Comparison of ENCODE assay signal across 29 cellular contexts in genomic region chr10:30500534-30500933, GRCh38.
DNase-seq lines count a peak whose midpoint lies in the region; ATAC-seq and TF ChIP-seq lines count a peak whose summit lies in the region.
"Had no signal": no experiment of that assay in that cellular context is flagged by ENCODE, and none has a peak within 500 bp of the region (broad histone marks: within the 10 kb centered on the region; RNA-seq: fewer than 3 reads in every experiment).

No MANE protein-coding gene starts in this region.

- H3K27me3 Mint-ChIP-seq in activated naive CD4-positive, alpha-beta T cell treated with anti-CD3 and anti-CD28 coated beads for 36 hours (ENCODE audit: low read depth), result no peaks in the 10 kb centered on the region
- peaks cover 5% of the 10 kb centered on the region for H3K27me3 Mint-ChIP-seq in activated T-helper 2 cell treated with anti-CD3 and anti-CD28 coated beads, Interferon-gamma antibody, Interleukin-2, Interleukin-4, amounts not matched to agents 10 μg/mL and 5 μg/mL and 100 μg/mL, durations not matched to agents 14 hours and 24 hours and 36 hours (ENCODE audit: low read depth)
- no peaks in the 10 kb centered on the region for H3K27me3 Mint-ChIP-seq in stimulated activated memory B cell treated with anti-CD40 and anti-IgM and Interleukin-4, amounts not matched to agents 10 μg/mL and 1 μg/mL and 100 μg/mL, for 72 hours

- no peaks in the 10 kb centered on the region for H3K79me2 ChIP-seq in Loucy (ENCODE audit: insufficient read depth, low read length)

- peak overlapping the region; percentile 76 for H3K4me2 ChIP-seq in Loucy (ENCODE audit: low read depth, low read length, poor library complexity, severe bottlenecking)

- peaks cover 22% of the 10 kb centered on the region for H3K4me1 Mint-ChIP-seq in activated naive CD4-positive, alpha-beta T cell treated with anti-CD3 and anti-CD28 coated beads for 36 hours (ENCODE audit: low read depth)
- H3K4me1 Mint-ChIP-seq in activated T-helper 2 cell treated with anti-CD3 and anti-CD28 coated beads, Interferon-gamma antibody, Interleukin-2, Interleukin-4, amounts not matched to agents 10 μg/mL and 5 μg/mL and 100 μg/mL, durations not matched to agents 14 hours and 24 hours and 36 hours (ENCODE audit: low read depth), result peaks cover 75% of the 10 kb centered on the region
- peaks cover 89% of the 10 kb centered on the region for H3K4me1 Mint-ChIP-seq in stimulated activated memory B cell treated with anti-CD40 and anti-IgM and Interleukin-4, amounts not matched to agents 10 μg/mL and 1 μg/mL and 100 μg/mL, for 72 hours
- H3K4me1 Mint-ChIP-seq: mesothelial cell of epicardium had no signal

- TF ChIP-seq POLR2A in adrenal gland (IDR thresholded peaks at IDR 0.05), result no peak

- no peak for ATAC-seq in stimulated activated memory B cell treated with anti-CD40 and anti-IgM and Interleukin-4, amounts not matched to agents 10 μg/mL and 1 μg/mL and 100 μg/mL, for 72 hours
- ATAC-seq: gastroesophageal sphincter, HCT116, left lung had no signal

- H3K36me3 Mint-ChIP-seq in activated naive CD4-positive, alpha-beta T cell treated with anti-CD3 and anti-CD28 coated beads for 36 hours (ENCODE audit: low read depth), result no peaks in the 10 kb centered on the region
- H3K36me3 Mint-ChIP-seq in activated T-helper 2 cell treated with anti-CD3 and anti-CD28 coated beads, Interferon-gamma antibody, Interleukin-2, Interleukin-4, amounts not matched to agents 10 μg/mL and 5 μg/mL and 100 μg/mL, durations not matched to agents 14 hours and 24 hours and 36 hours (ENCODE audit: low read depth), result no peaks in the 10 kb centered on the region
- no peaks in the 10 kb centered on the region for H3K36me3 Mint-ChIP-seq in stimulated activated memory B cell treated with anti-CD40 and anti-IgM and Interleukin-4, amounts not matched to agents 10 μg/mL and 1 μg/mL and 100 μg/mL, for 72 hours
- H3K36me3 Mint-ChIP-seq: mesothelial cell of epicardium had no signal

- no peaks in the 10 kb centered on the region for H4K20me1 ChIP-seq in Loucy (ENCODE audit: insufficient read depth, low read length, poor library complexity, severe bottlenecking)

- H3K9ac ChIP-seq in Loucy (ENCODE audit: low read depth, low read length, poor library complexity, severe bottlenecking), result no peak overlapping the region

- no peak overlapping the region for H3K27ac ChIP-seq in adrenal gland
- H3K27ac ChIP-seq: gastroesophageal sphincter, HL-60, left lung, ovary, SJSA1, thoracic aorta, WERI-Rb-1 had no signal

- no peak overlapping the region for H3K27ac Mint-ChIP-seq in activated naive CD4-positive, alpha-beta T cell treated with anti-CD3 and anti-CD28 coated beads for 36 hours
- peak overlapping the region; percentile 54 for H3K27ac Mint-ChIP-seq in activated T-helper 2 cell treated with anti-CD3 and anti-CD28 coated beads, Interferon-gamma antibody, Interleukin-2, Interleukin-4, amounts not matched to agents 10 μg/mL and 5 μg/mL and 100 μg/mL, durations not matched to agents 14 hours and 24 hours and 36 hours
- H3K27ac Mint-ChIP-seq in stimulated activated memory B cell treated with anti-CD40 and anti-IgM and Interleukin-4, amounts not matched to agents 10 μg/mL and 1 μg/mL and 100 μg/mL, for 72 hours, result peak overlapping the region; percentile 81
- H3K27ac Mint-ChIP-seq: mesothelial cell of epicardium, nephron progenitor cell had no signal

- H3K4me3 Mint-ChIP-seq in activated naive CD4-positive, alpha-beta T cell treated with anti-CD3 and anti-CD28 coated beads for 36 hours, result no peak overlapping the region
- no peak overlapping the region for H3K4me3 Mint-ChIP-seq in activated T-helper 2 cell treated with anti-CD3 and anti-CD28 coated beads, Interferon-gamma antibody, Interleukin-2, Interleukin-4, amounts not matched to agents 10 μg/mL and 5 μg/mL and 100 μg/mL, durations not matched to agents 14 hours and 24 hours and 36 hours (ENCODE audit: low read depth)
- no peak overlapping the region for H3K4me3 Mint-ChIP-seq in stimulated activated memory B cell treated with anti-CD40 and anti-IgM and Interleukin-4, amounts not matched to agents 10 μg/mL and 1 μg/mL and 100 μg/mL, for 72 hours
- H3K4me3 Mint-ChIP-seq: mesothelial cell of epicardium, nephron progenitor cell had no signal

- DNase-seq in activated naive CD4-positive, alpha-beta T cell treated with Interleukin-2 at 50 U/mL for 16 hours, result peak; percentile 6
- DNase-seq in activated naive CD4-positive, alpha-beta T cell treated with anti-CD3 and anti-CD28 coated beads for 36 hours, result no peak
- DNase-seq in activated T-helper 2 cell treated with anti-CD3 and anti-CD28 coated beads, Interferon-gamma antibody, Interleukin-2, Interleukin-4, amounts not matched to agents 10 μg/mL and 5 μg/mL and 100 μg/mL, durations not matched to agents 14 hours and 24 hours and 36 hours (ENCODE audit: low spot score), result no peak
- DNase-seq in kidney glomerular epithelial cell (lab: John Stamatoyannopoulos, UW) (no peak), adrenal gland (no peak)
- DNase-seq: activated gamma-delta T cell; anterior cingulate cortex; C1 segment of cervical spinal cord; dermis blood vessel endothelial cell; hippocampal formation; left lung; NCI-H1048; NCI-H1694 treated with DMSO at 0.1 percent for 48 hours; NCI-H2171 treated with DMSO at 0.1 percent for 48 hours; NCI-H526 treated with DMSO at 0.1 percent for 48 hours; nephron progenitor cell; ovary; spleen; stimulated activated CD4-positive, alpha-beta T cell treated with anti-CD3 and anti-CD28 coated beads, Interleukin-2, amount 100 ng/mL, for 48 hours; stimulated activated naive CD4-positive, alpha-beta T cell; WERI-Rb-1 had no signal

- H3K27me3 ChIP-seq in Loucy (ENCODE audit: insufficient read depth, low read length, poor library complexity, severe bottlenecking), result no peaks in the 10 kb centered on the region
- H3K27me3 ChIP-seq in adrenal gland, result no peaks in the 10 kb centered on the region
- H3K27me3 ChIP-seq: gastroesophageal sphincter, left lung, ovary, spleen had no signal

- no peak for TF ChIP-seq CTCF in Loucy (conservative IDR thresholded peaks at IDR 0.05; ENCODE audit: low read length)
- TF ChIP-seq CTCF in adrenal gland (IDR thresholded peaks at IDR 0.05), result no peak

- no peaks in the 10 kb centered on the region for H3K9me3 Mint-ChIP-seq in activated naive CD4-positive, alpha-beta T cell treated with anti-CD3 and anti-CD28 coated beads for 36 hours
- no peaks in the 10 kb centered on the region for H3K9me3 Mint-ChIP-seq in activated T-helper 2 cell treated with anti-CD3 and anti-CD28 coated beads, Interferon-gamma antibody, Interleukin-2, Interleukin-4, amounts not matched to agents 10 μg/mL and 5 μg/mL and 100 μg/mL, durations not matched to agents 14 hours and 24 hours and 36 hours
- H3K9me3 Mint-ChIP-seq in stimulated activated memory B cell treated with anti-CD40 and anti-IgM and Interleukin-4, amounts not matched to agents 10 μg/mL and 1 μg/mL and 100 μg/mL, for 72 hours, result no peaks in the 10 kb centered on the region
- H3K9me3 Mint-ChIP-seq: mesothelial cell of epicardium, nephron progenitor cell had no signal

- peaks cover 75% of the 10 kb centered on the region for H3K4me1 ChIP-seq in Loucy (ENCODE audit: insufficient read depth, low read length, poor library complexity, severe bottlenecking)
- H3K4me1 ChIP-seq in adrenal gland (replicated peaks in 1 of 2), result peaks cover 0 to 4% of the 10 kb centered on the region in 2 donors

- H2AFZ ChIP-seq in Loucy (ENCODE audit: low read length), result no peak overlapping the region

- H3K4me3 ChIP-seq in Loucy (ENCODE audit: low read length, poor library complexity, severe bottlenecking) (no peak overlapping the region), adrenal gland (no peak overlapping the region)
- H3K4me3 ChIP-seq: gastroesophageal sphincter, left lung, ovary, SJSA1, spleen, thoracic aorta had no signal

- no peaks in the 10 kb centered on the region for H3K9me2 ChIP-seq in Loucy (replicated peaks; ENCODE audit: low read depth, low read length)

- WGBS in adrenal gland, 4 donors, result 91 to 100% (median 93%) methylated on average over 2 of the region's 2 CpGs

- H3K9me3 ChIP-seq in Loucy (ENCODE audit: insufficient read depth, low read depth, low read length) (no peaks in the 10 kb centered on the region), adrenal gland (replicated peaks in 1 of 3) (no peaks in the 10 kb centered on the region)
- H3K9me3 ChIP-seq: gastroesophageal sphincter, left lung, ovary, SJSA1, spleen, thoracic aorta had no signal

- CTCF ChIA-PET in activated naive CD4-positive, alpha-beta T cell treated with anti-CD3 and anti-CD28 coated beads for 36 hours (lab: Charles Lee), result no interaction called here

- H3F3A ChIP-seq in Loucy (ENCODE audit: low read depth), result peaks cover 19% of the 10 kb centered on the region; the same call in 1 of the 2 replicates

- H3K36me3 ChIP-seq in Loucy (ENCODE audit: insufficient read depth, low read length) (no peaks in the 10 kb centered on the region), adrenal gland (replicated peaks in 1 of 2) (no peaks in the 10 kb centered on the region)
- H3K36me3 ChIP-seq: gastroesophageal sphincter, left lung, ovary, SJSA1, spleen, thoracic aorta, WERI-Rb-1 had no signal

- intact Hi-C loops in activated naive CD4-positive, alpha-beta T cell treated with anti-CD3 and anti-CD28 coated beads for 36 hours (cut with micrococcal nuclease), result no loop called here
- intact Hi-C loops in activated T-helper 2 cell treated with anti-CD3 and anti-CD28 coated beads, Interferon-gamma antibody, Interleukin-2, Interleukin-4, amounts not matched to agents 10 μg/mL and 5 μg/mL and 100 μg/mL, durations not matched to agents 14 hours and 24 hours and 36 hours (cut with micrococcal nuclease), result loop anchor here (2.0 kb wide), 1 partner anchor 28 kb away; no protein-coding TSS in a partner anchor
- intact Hi-C loops in adrenal gland (cut with DNase I), result no loop called here
